In genomic region chr17:50560931-50561750, GRCh38 we compare ENCODE assay signal across 9 cellular contexts. TPM values are rescaled to one million over a fixed set of nuclear protein-coding genes. Genes with fewer than 3 reads are reported as not detected.
DNase-seq lines count a peak whose midpoint lies in the region; ATAC-seq and TF ChIP-seq lines count a peak whose summit lies in the region.
"Had no signal": no experiment of that assay in that cellular context is flagged by ENCODE, and none has a peak within 500 bp of the region (broad histone marks: within the 10 kb centered on the region; RNA-seq: fewer than 3 reads in every experiment).

No MANE protein-coding gene starts in this region.

- H3K9ac ChIP-seq in KMS-11 = no peak overlapping the region
- no peak overlapping the region for H3K9ac ChIP-seq in skeletal muscle satellite cell (ENCODE audit: low read depth, low read length)

- H3K9me3 ChIP-seq in skeletal muscle satellite cell (replicated peaks; ENCODE audit: low read length) = no peaks in the 10 kb centered on the region

- no peak overlapping the region for H3K27ac Mint-ChIP-seq in effector memory CD8-positive, alpha-beta T cell

- H3K27ac ChIP-seq in KMS-11 = no peak overlapping the region

- no peak overlapping the region for H3K4me3 ChIP-seq in KMS-11 (IDR thresholded peaks at IDR 0.05; ENCODE audit: insufficient read depth, low read depth, low read length)
- peak overlapping the region; percentile 46 for H3K4me3 ChIP-seq in skeletal muscle satellite cell (ENCODE audit: low read length)

- peaks cover 10% of the 10 kb centered on the region for H3K36me3 Mint-ChIP-seq in effector memory CD8-positive, alpha-beta T cell (ENCODE audit: insufficient read depth)

- no peaks in the 10 kb centered on the region for H3K9me3 Mint-ChIP-seq in effector memory CD8-positive, alpha-beta T cell

- no peaks in the 10 kb centered on the region for H4K20me1 ChIP-seq in KMS-11 (ENCODE audit: insufficient read depth)

- peak overlapping the region; percentile 84; the same call in 1 of the 2 replicates for H2AFZ ChIP-seq in KMS-11 (ENCODE audit: low read depth)

- DNase-seq in NCI-H1417 (lab: John Stamatoyannopoulos, UW) (peak in 2 of 3 experiments; percentile 24 to 47), NCI-H1417 treated with DMSO at 0.1 percent for 48 hours (lab: John Stamatoyannopoulos, UW) (no peak), HT-29 (ENCODE audit: low spot score) (no peak), DMS79 (lab: John Stamatoyannopoulos, UW) (no peak)
- DNase-seq in effector memory CD8-positive, alpha-beta T cell = peak in 1 of 3 experiments; percentile 16

- H3K79me2 ChIP-seq in KMS-11 (ENCODE audit: insufficient read depth, low read depth) = no peaks in the 10 kb centered on the region

- peak overlapping the region; percentile 82 to 86 for H3K4me3 Mint-ChIP-seq in effector memory CD8-positive, alpha-beta T cell

- H3K36me3 ChIP-seq in KMS-11 (ENCODE audit: insufficient read depth) (no peaks in the 10 kb centered on the region), skeletal muscle satellite cell (ENCODE audit: insufficient read depth, low read length) (peaks cover 4% of the 10 kb centered on the region)

- H3K27me3 ChIP-seq in KMS-11 (ENCODE audit: insufficient read depth, low read depth) (peaks cover 56% of the 10 kb centered on the region), skeletal muscle satellite cell (ENCODE audit: control insufficient read depth, insufficient read depth, low read length) (peaks cover 54% of the 10 kb centered on the region)

- peak; percentile 25 for ATAC-seq in effector memory CD8-positive, alpha-beta T cell (replicated peaks)
- no peak for ATAC-seq in GM19023 (IDR thresholded peaks at IDR 0.05; ENCODE audit: unreplicated experiment)

- H3K4me1 Mint-ChIP-seq in effector memory CD8-positive, alpha-beta T cell (ENCODE audit: low read depth in 2 of 2) = peaks cover 22 to 29% of the 10 kb centered on the region in 2 donors

- TF ChIP-seq CTCF in KMS-11 (conservative IDR thresholded peaks at IDR 0.05; ENCODE audit: low read depth, low read length) = no peak

- H3K4me1 ChIP-seq in KMS-11 (ENCODE audit: low read depth, poor library complexity, severe bottlenecking) (peaks cover 9% of the 10 kb centered on the region), skeletal muscle satellite cell (ENCODE audit: control insufficient read depth, insufficient read depth, low read length) (peaks cover 20% of the 10 kb centered on the region)

- peak overlapping the region; percentile 82 for H3K4me2 ChIP-seq in KMS-11
- peak overlapping the region; percentile 80 for H3K4me2 ChIP-seq in skeletal muscle satellite cell (ENCODE audit: low read length)

- peaks cover 60 to 87% of the 10 kb centered on the region in 2 donors for H3K27me3 Mint-ChIP-seq in effector memory CD8-positive, alpha-beta T cell

RNA-seq across cellular contexts. Expression of gene CACNA1G, which starts 0.6 kb away (rescaled TPM):
- total RNA-seq in skeletal muscle satellite cell (2012; rRNA removed) = 0.51 and 1.1 TPM in 2 replicates
- 0.05 and 0.57 TPM in 2 replicates for total RNA-seq in HT-29 (2014; rRNA removed; shearing (Covaris generic))

RNA-seq across cellular contexts. Expression of gene SPATA20, which starts 14.2 kb away (rescaled TPM):
- 59.4 and 91.0 TPM in 2 replicates for total RNA-seq in skeletal muscle satellite cell (2012; rRNA removed)
- 37.5 and 44.9 TPM in 2 replicates for total RNA-seq in HT-29 (2014; rRNA removed; shearing (Covaris generic))

RNA-seq across cellular contexts. Expression of gene EPN3, which starts 28.6 kb away (rescaled TPM):
- under 0.01 TPM in 1 of 2 replicates, not detected in the other for total RNA-seq in skeletal muscle satellite cell (2012; rRNA removed)
- 25.6 and 25.8 TPM in 2 replicates for total RNA-seq in HT-29 (2014; rRNA removed; shearing (Covaris generic))
- total RNA-seq: posterior vena cava had no signal

RNA-seq across cellular contexts. Expression of gene MYCBPAP, which starts 52.9 kb away (rescaled TPM):
- 0.44 and 0.51 TPM in 2 replicates for total RNA-seq in skeletal muscle satellite cell (2012; rRNA removed)
- total RNA-seq in HT-29 (2014; rRNA removed; shearing (Covaris generic)) = not detected in 2 replicates

Comparison
In these comparisons a context has a peak if more than half of its experiments do, and no peak if none do; other contexts are left out.
1. DNase-seq: peak in NCI-H1417 (2 of 3); none in NCI-H1417 treated with DMSO at 0.1 percent for 48 hours (single experiment), HT-29 (single experiment) and DMS79 (single experiment).